Comparison of ENCODE assay signal across 20 cellular contexts in the genomic region with DNA sequence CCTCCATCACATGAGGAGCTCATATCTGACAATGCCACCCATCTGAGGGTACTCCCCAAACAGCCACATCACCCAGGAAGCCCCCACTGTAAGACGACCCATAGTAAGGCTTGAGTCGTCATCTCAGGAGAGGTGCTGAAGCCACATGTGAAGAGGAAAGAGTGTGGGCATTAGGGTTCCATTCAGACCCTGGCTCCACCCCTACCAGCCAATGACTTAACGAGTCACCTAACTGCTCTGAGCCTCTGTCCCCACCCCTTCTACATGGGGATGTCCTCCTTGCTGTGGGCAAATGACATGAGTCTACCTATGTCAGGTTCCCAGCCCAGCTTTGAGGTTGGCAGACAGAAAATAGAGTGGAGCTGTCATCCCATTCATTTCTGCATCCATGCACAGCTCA. TPM values are rescaled to one million over a fixed set of nuclear protein-coding genes. Genes with fewer than 3 reads are reported as not detected.
DNase-seq lines count a peak whose midpoint lies in the region; ATAC-seq and TF ChIP-seq lines count a peak whose summit lies in the region.
"Had no signal": no experiment of that assay in that cellular context is flagged by ENCODE, and none has a peak within 500 bp of the region (broad histone marks: within the 10 kb centered on the region; RNA-seq: fewer than 3 reads in every experiment).

No MANE protein-coding gene starts in this region.

- POLR2A ChIA-PET in PC-3 (lab: Charles Lee; ENCODE audit: unreplicated experiment) = no interaction called here

- no peaks in the 10 kb centered on the region for H3K79me2 ChIP-seq in PC-3 (ENCODE audit: low read length)

- peak overlapping the region; percentile 55 for H3K27ac ChIP-seq in PC-3 (ENCODE audit: low read length)
- H3K27ac ChIP-seq in endodermal cell (ENCODE audit: low read depth, low read length) = no peak overlapping the region
- no peak overlapping the region for H3K27ac ChIP-seq in upper lobe of right lung
- H3K27ac ChIP-seq: RWPE1 had no signal

- no peak overlapping the region for H3K27ac Mint-ChIP-seq in activated naive CD8-positive, alpha-beta T cell treated with anti-CD3 and anti-CD28 coated beads, Interleukin-2, amount 50 U/mL, for 24 hours
- H3K27ac Mint-ChIP-seq in activated naive CD8-positive, alpha-beta T cell treated with anti-CD3 and anti-CD28 coated beads for 36 hours = no peak overlapping the region
- H3K27ac Mint-ChIP-seq in endodermal cell = no peak overlapping the region
- H3K27ac Mint-ChIP-seq in stimulated activated naive B cell treated with anti-CD40 and anti-IgM and Interleukin-4, amounts not matched to agents 10 μg/mL and 1 μg/mL and 100 μg/mL, for 72 hours = no peak overlapping the region

- 0 out of 2 replicates have a peak, but pooled peaks cover 3% of the 10 kb centered on the region for H3K4me1 ChIP-seq in PC-3 (ENCODE audit: insufficient read depth, low read length)
- no peaks in the 10 kb centered on the region for H3K4me1 ChIP-seq in endodermal cell (ENCODE audit: control insufficient read depth, insufficient read depth, low read length)
- no peaks in the 10 kb centered on the region for H3K4me1 ChIP-seq in upper lobe of right lung

- no peak overlapping the region for H3K4me2 ChIP-seq in PC-3 (ENCODE audit: low read length)

- H3K36me3 ChIP-seq in PC-3 (ENCODE audit: low read depth, low read length) (peaks cover 6% of the 10 kb centered on the region; the same call in 1 of the 2 replicates), endodermal cell (ENCODE audit: control insufficient read depth, insufficient read depth, low read length) (no peaks in the 10 kb centered on the region), upper lobe of right lung (no peaks in the 10 kb centered on the region)

- CTCF ChIA-PET in PC-3 (lab: Charles Lee) = no interaction called here

- DNase-seq in activated naive CD8-positive, alpha-beta T cell treated with anti-CD3 and anti-CD28 coated beads, Interleukin-2, amount 50 U/mL, for 24 hours = no peak
- DNase-seq in activated naive CD8-positive, alpha-beta T cell treated with anti-CD3 and anti-CD28 coated beads for 36 hours = no peak
- DNase-seq in PC-3 = no peak
- DNase-seq in endodermal cell = peak; percentile 71
- no peak for DNase-seq in stimulated activated naive B cell treated with anti-CD40 and anti-IgM and Interleukin-4, amounts not matched to agents 10 μg/mL and 1 μg/mL and 100 μg/mL, for 72 hours
- no peak for DNase-seq in nucleus accumbens (lab: John Stamatoyannopoulos, UW)
- DNase-seq in upper lobe of right lung = no peak
- no peak for DNase-seq in erythroblast (lab: John Stamatoyannopoulos, UW)
- DNase-seq: H7, IMR-90, NCI-H1417 treated with DMSO at 0.1 percent for 48 hours, NCI-H187 treated with DMSO at 0.1 percent for 48 hours, NCI-H226, NCI-H524, NCI-H82, SIG-M5 had no signal

- H3K27me3 Mint-ChIP-seq in activated naive CD8-positive, alpha-beta T cell treated with anti-CD3 and anti-CD28 coated beads, Interleukin-2, amount 50 U/mL, for 24 hours = peaks cover 6% of the 10 kb centered on the region
- peaks cover 20% of the 10 kb centered on the region for H3K27me3 Mint-ChIP-seq in activated naive CD8-positive, alpha-beta T cell treated with anti-CD3 and anti-CD28 coated beads for 36 hours
- peaks cover 24% of the 10 kb centered on the region for H3K27me3 Mint-ChIP-seq in endodermal cell (ENCODE audit: insufficient read depth)
- H3K27me3 Mint-ChIP-seq in stimulated activated naive B cell treated with anti-CD40 and anti-IgM and Interleukin-4, amounts not matched to agents 10 μg/mL and 1 μg/mL and 100 μg/mL, for 72 hours = peaks cover 21 to 36% of the 10 kb centered on the region in 2 donors

- H3K9me3 Mint-ChIP-seq in activated naive CD8-positive, alpha-beta T cell treated with anti-CD3 and anti-CD28 coated beads, Interleukin-2, amount 50 U/mL, for 24 hours = peaks cover 20% of the 10 kb centered on the region
- peaks cover 7% of the 10 kb centered on the region for H3K9me3 Mint-ChIP-seq in activated naive CD8-positive, alpha-beta T cell treated with anti-CD3 and anti-CD28 coated beads for 36 hours
- H3K9me3 Mint-ChIP-seq in endodermal cell = peaks cover 16% of the 10 kb centered on the region
- peaks cover 13% of the 10 kb centered on the region in 2 donors for H3K9me3 Mint-ChIP-seq in stimulated activated naive B cell treated with anti-CD40 and anti-IgM and Interleukin-4, amounts not matched to agents 10 μg/mL and 1 μg/mL and 100 μg/mL, for 72 hours

- 0 out of 2 replicates have a peak overlapping the region, but pooled peaks have one; percentile 6 for H2AFZ ChIP-seq in PC-3 (ENCODE audit: low read length)

- H3K9ac ChIP-seq in PC-3 (ENCODE audit: low read length) (no peak overlapping the region), endodermal cell (ENCODE audit: extremely low read depth, low read length, poor library complexity, severe bottlenecking) (no peak overlapping the region)

- intact Hi-C loops in PC-3 (cut with micrococcal nuclease) = no loop called here
- intact Hi-C loops in upper lobe of right lung (cut with DNase I) = no loop called here

- TF ChIP-seq CTCF in PC-3 (conservative IDR thresholded peaks at IDR 0.05; ENCODE audit: low read depth, low read length) = no peak
- no peak for TF ChIP-seq CTCF in endodermal cell (conservative IDR thresholded peaks at IDR 0.05)
- no peak for TF ChIP-seq CTCF in upper lobe of right lung (IDR thresholded peaks at IDR 0.05)

- WGBS in endodermal cell (ENCODE audit: insufficient coverage in 1 of 2, insufficient read length in 1 of 2), 2 experiments = 82 to 92% methylated on average over 2 to 3 of the region's 3 CpGs

- H3K36me3 Mint-ChIP-seq in activated naive CD8-positive, alpha-beta T cell treated with anti-CD3 and anti-CD28 coated beads, Interleukin-2, amount 50 U/mL, for 24 hours (ENCODE audit: low read depth) = peaks cover 2% of the 10 kb centered on the region
- H3K36me3 Mint-ChIP-seq in activated naive CD8-positive, alpha-beta T cell treated with anti-CD3 and anti-CD28 coated beads for 36 hours = no peaks in the 10 kb centered on the region
- H3K36me3 Mint-ChIP-seq in endodermal cell (ENCODE audit: low read depth) = peaks cover 4% of the 10 kb centered on the region
- H3K36me3 Mint-ChIP-seq in stimulated activated naive B cell treated with anti-CD40 and anti-IgM and Interleukin-4, amounts not matched to agents 10 μg/mL and 1 μg/mL and 100 μg/mL, for 72 hours = peaks cover 5 to 7% of the 10 kb centered on the region in 2 donors

- TF ChIP-seq POLR2A in erythroblast (IDR thresholded peaks at IDR 0.05; ENCODE audit: low read length) = no peak

- H3K27me3 ChIP-seq in PC-3 (ENCODE audit: low read length) (peaks cover 11% of the 10 kb centered on the region; the same call in 1 of the 2 replicates), endodermal cell (ENCODE audit: control insufficient read depth, insufficient read depth, low read length, poor library complexity, severe bottlenecking) (peaks cover 13% of the 10 kb centered on the region), upper lobe of right lung (no peaks in the 10 kb centered on the region)

- no peaks in the 10 kb centered on the region for H3K9me2 ChIP-seq in PC-3 (replicated peaks; ENCODE audit: low read length)

- no TSS peak for BruUV-seq in PC-3 (replicated peaks; lab: Mats Ljungman, UMichigan)

- H3F3A ChIP-seq in PC-3 (ENCODE audit: low read length, unreplicated experiment) = no peaks in the 10 kb centered on the region

- H3K4me1 Mint-ChIP-seq in activated naive CD8-positive, alpha-beta T cell treated with anti-CD3 and anti-CD28 coated beads, Interleukin-2, amount 50 U/mL, for 24 hours = no peaks in the 10 kb centered on the region
- no peaks in the 10 kb centered on the region for H3K4me1 Mint-ChIP-seq in activated naive CD8-positive, alpha-beta T cell treated with anti-CD3 and anti-CD28 coated beads for 36 hours
- peaks cover 3% of the 10 kb centered on the region for H3K4me1 Mint-ChIP-seq in endodermal cell
- H3K4me1 Mint-ChIP-seq in stimulated activated naive B cell treated with anti-CD40 and anti-IgM and Interleukin-4, amounts not matched to agents 10 μg/mL and 1 μg/mL and 100 μg/mL, for 72 hours = peaks cover 0 to 5% of the 10 kb centered on the region in 2 donors

- no peak overlapping the region for H3K4me3 ChIP-seq in PC-3 (ENCODE audit: low read length)
- no peak overlapping the region for H3K4me3 ChIP-seq in endodermal cell (ENCODE audit: low read length)
- no peak overlapping the region for H3K4me3 ChIP-seq in upper lobe of right lung

- H3K9me3 ChIP-seq in PC-3 (ENCODE audit: low read length) (peaks cover 20% of the 10 kb centered on the region), endodermal cell (ENCODE audit: control insufficient read depth, low read length) (peaks cover 16% of the 10 kb centered on the region), upper lobe of right lung (no peaks in the 10 kb centered on the region)

- peak; percentile 20 for ATAC-seq in activated naive CD8-positive, alpha-beta T cell treated with anti-CD3 and anti-CD28 coated beads, Interleukin-2, amount 50 U/mL, for 24 hours
- ATAC-seq in PC-3 (no peak), upper lobe of right lung (no peak)
- peak; percentile 25 to 31 for ATAC-seq in stimulated activated naive B cell treated with anti-CD40 and anti-IgM and Interleukin-4, amounts not matched to agents 10 μg/mL and 1 μg/mL and 100 μg/mL, for 72 hours (replicated peaks)
- ATAC-seq: SK-N-SH treated with all-trans-retinoic acid at 6 μM for 48 hours had no signal

- no peaks in the 10 kb centered on the region for H4K20me1 ChIP-seq in PC-3 (ENCODE audit: low read length)

- no peak overlapping the region for H3K4me3 Mint-ChIP-seq in activated naive CD8-positive, alpha-beta T cell treated with anti-CD3 and anti-CD28 coated beads, Interleukin-2, amount 50 U/mL, for 24 hours
- no peak overlapping the region for H3K4me3 Mint-ChIP-seq in activated naive CD8-positive, alpha-beta T cell treated with anti-CD3 and anti-CD28 coated beads for 36 hours
- H3K4me3 Mint-ChIP-seq in endodermal cell = no peak overlapping the region
- H3K4me3 Mint-ChIP-seq in stimulated activated naive B cell treated with anti-CD40 and anti-IgM and Interleukin-4, amounts not matched to agents 10 μg/mL and 1 μg/mL and 100 μg/mL, for 72 hours = no peak overlapping the region

RNA-seq across cellular contexts. Expression of a gene that starts 46.3 kb away (rescaled TPM):
- not detected for total RNA-seq in activated naive CD8-positive, alpha-beta T cell treated with anti-CD3 and anti-CD28 coated beads for 36 hours
- total RNA-seq in PC-3 (2014; rRNA removed) = not detected in 2 replicates
- total RNA-seq in endodermal cell = not detected
- not detected for polyA plus RNA-seq in endodermal cell (2013, experiment 1 of 2)
- not detected for polyA plus RNA-seq in endodermal cell (2013, experiment 2 of 2)
- not detected for total RNA-seq in upper lobe of right lung
- total RNA-seq: HT-29, IMR-90, M059J had no signal
- polyA plus RNA-seq: IMR-90 had no signal

Comparison
In these comparisons a context has a peak if more than half of its experiments do, and no peak if none do; other contexts are left out.
1. ATAC-seq: peak in activated naive CD8-positive, alpha-beta T cell treated with anti-CD3 and anti-CD28 coated beads, Interleukin-2, amount 50 U/mL, for 24 hours (single experiment) and stimulated activated naive B cell treated with anti-CD40 and anti-IgM and Interleukin-4, amounts not matched to agents 10 μg/mL and 1 μg/mL and 100 μg/mL, for 72 hours (2 of 2); none in PC-3 (single experiment) and upper lobe of right lung (single experiment).